Comparison of ENCODE assay signal across 1 cellular context in genomic region chr15:89125038-89125826, GRCh38.
TF ChIP-seq lines count a peak whose summit lies in the region.

No MANE protein-coding gene starts in this region.

TF ChIP-seq in HepG2, 621 proteins besides CTCF, POLR2A, EP300 and RAD21 (continued from another document and continues in another):
- peak; percentile 46; the same call in 1 of the 2 replicates for TF ChIP-seq AHDC1 (CRISPR knock-in tag; IDR thresholded peaks at IDR 0.05; ENCODE audit: borderline replicate concordance)
- TF ChIP-seq ZNF672 (CRISPR knock-in tag; IDR thresholded peaks at IDR 0.05): no peak
- TF ChIP-seq TAF1 (CRISPR knock-in tag; IDR thresholded peaks at IDR 0.05): no peak
- TF ChIP-seq KDM5B (CRISPR knock-in tag; IDR thresholded peaks at IDR 0.05; ENCODE audit: borderline replicate concordance): no peak
- TF ChIP-seq, protein P1, sequence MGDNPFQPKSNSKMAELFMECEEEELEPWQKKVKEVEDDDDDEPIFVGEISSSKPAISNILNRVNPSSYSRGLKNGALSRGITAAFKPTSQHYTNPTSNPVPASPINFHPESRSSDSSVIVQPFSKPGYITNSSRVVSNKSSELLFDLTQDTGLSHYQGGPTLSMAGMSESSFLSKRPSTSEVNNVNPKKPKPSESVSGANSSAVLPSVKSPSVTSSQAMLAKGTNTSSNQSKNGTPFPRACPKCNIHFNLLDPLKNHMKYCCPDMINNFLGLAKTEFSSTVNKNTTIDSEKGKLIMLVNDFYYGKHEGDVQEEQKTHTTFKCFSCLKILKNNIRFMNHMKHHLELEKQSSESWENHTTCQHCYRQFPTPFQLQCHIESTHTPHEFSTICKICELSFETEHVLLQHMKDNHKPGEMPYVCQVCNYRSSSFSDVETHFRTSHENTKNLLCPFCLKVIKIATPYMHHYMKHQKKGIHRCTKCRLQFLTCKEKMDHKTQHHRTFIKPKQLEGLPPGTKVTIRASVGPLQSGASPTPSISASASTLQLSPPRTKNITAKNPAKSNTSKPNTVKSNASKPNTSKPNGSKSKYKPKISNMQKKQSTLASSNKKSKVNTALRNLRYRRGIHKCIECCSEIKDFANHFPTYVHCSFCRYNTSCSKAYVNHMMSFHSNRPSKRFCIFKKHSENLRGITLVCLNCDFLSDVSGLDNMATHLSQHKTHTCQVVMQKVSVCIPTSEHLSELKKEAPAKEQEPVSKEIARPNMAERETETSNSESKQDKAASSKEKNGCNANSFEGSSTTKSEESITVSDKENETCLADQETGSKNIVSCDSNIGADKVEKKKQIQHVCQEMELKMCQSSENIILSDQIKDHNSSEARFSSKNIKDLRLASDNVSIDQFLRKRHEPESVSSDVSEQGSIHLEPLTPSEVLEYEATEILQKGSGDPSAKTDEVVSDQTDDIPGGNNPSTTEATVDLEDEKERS (CRISPR knock-in tag; IDR thresholded peaks at IDR 0.05): no peak
- TF ChIP-seq ZKSCAN8 (CRISPR knock-in tag; IDR thresholded peaks at IDR 0.05; ENCODE audit: borderline replicate concordance): peak; percentile 16; the same call in 1 of the 2 replicates
- no peak for TF ChIP-seq HDAC6 (IDR thresholded peaks at IDR 0.05; ENCODE audit: low read depth, low read length)
- TF ChIP-seq ZNF318 (CRISPR knock-in tag; IDR thresholded peaks at IDR 0.05): no peak
- no peak for TF ChIP-seq SKI (IDR thresholded peaks at IDR 0.05; ENCODE audit: partially characterized antibody)
- TF ChIP-seq MXI1 (IDR thresholded peaks at IDR 0.05; ENCODE audit: borderline replicate concordance, low read depth, low read length): no peak; the same call in 2 of the 3 replicates
- peak; percentile 75; the same call in 1 of the 2 replicates for TF ChIP-seq ZNF414 (CRISPR knock-in tag; IDR thresholded peaks at IDR 0.05)
- TF ChIP-seq ZNF513 (CRISPR knock-in tag; conservative IDR thresholded peaks at IDR 0.05): no peak
- no peak for TF ChIP-seq RFX3 (CRISPR knock-in tag; IDR thresholded peaks at IDR 0.05)
- no peak for TF ChIP-seq SIN3B (IDR thresholded peaks at IDR 0.05; ENCODE audit: low read length)
- TF ChIP-seq, protein P2, sequence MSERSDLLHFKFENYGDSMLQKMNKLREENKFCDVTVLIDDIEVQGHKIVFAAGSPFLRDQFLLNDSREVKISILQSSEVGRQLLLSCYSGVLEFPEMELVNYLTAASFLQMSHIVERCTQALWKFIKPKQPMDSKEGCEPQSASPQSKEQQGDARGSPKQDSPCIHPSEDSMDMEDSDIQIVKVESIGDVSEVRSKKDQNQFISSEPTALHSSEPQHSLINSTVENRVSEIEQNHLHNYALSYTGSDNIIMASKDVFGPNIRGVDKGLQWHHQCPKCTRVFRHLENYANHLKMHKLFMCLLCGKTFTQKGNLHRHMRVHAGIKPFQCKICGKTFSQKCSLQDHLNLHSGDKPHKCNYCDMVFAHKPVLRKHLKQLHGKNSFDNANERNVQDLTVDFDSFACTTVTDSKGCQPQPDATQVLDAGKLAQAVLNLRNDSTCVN (CRISPR knock-in tag; IDR thresholded peaks at IDR 0.05; ENCODE audit: borderline replicate concordance): no peak
- TF ChIP-seq, protein P3, sequence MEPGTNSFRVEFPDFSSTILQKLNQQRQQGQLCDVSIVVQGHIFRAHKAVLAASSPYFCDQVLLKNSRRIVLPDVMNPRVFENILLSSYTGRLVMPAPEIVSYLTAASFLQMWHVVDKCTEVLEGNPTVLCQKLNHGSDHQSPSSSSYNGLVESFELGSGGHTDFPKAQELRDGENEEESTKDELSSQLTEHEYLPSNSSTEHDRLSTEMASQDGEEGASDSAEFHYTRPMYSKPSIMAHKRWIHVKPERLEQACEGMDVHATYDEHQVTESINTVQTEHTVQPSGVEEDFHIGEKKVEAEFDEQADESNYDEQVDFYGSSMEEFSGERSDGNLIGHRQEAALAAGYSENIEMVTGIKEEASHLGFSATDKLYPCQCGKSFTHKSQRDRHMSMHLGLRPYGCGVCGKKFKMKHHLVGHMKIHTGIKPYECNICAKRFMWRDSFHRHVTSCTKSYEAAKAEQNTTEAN (CRISPR knock-in tag; conservative IDR thresholded peaks at IDR 0.05): no peak
- TF ChIP-seq, protein P4, sequence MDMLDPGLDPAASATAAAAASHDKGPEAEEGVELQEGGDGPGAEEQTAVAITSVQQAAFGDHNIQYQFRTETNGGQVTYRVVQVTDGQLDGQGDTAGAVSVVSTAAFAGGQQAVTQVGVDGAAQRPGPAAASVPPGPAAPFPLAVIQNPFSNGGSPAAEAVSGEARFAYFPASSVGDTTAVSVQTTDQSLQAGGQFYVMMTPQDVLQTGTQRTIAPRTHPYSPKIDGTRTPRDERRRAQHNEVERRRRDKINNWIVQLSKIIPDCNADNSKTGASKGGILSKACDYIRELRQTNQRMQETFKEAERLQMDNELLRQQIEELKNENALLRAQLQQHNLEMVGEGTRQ (IDR thresholded peaks at IDR 0.05; ENCODE audit: low read depth, low read length): no peak
- TF ChIP-seq, protein P4 (CRISPR knock-in tag; IDR thresholded peaks at IDR 0.05; ENCODE audit: borderline replicate concordance): no peak
- peak; percentile 23; the same call in 1 of the 2 replicates for TF ChIP-seq RCOR2 (CRISPR knock-in tag; IDR thresholded peaks at IDR 0.05)
- TF ChIP-seq ZNF766 (CRISPR knock-in tag; IDR thresholded peaks at IDR 0.05; ENCODE audit: borderline replicate concordance): no peak
- no peak for TF ChIP-seq MTF1 (CRISPR knock-in tag; IDR thresholded peaks at IDR 0.05)
- TF ChIP-seq, protein P5, sequence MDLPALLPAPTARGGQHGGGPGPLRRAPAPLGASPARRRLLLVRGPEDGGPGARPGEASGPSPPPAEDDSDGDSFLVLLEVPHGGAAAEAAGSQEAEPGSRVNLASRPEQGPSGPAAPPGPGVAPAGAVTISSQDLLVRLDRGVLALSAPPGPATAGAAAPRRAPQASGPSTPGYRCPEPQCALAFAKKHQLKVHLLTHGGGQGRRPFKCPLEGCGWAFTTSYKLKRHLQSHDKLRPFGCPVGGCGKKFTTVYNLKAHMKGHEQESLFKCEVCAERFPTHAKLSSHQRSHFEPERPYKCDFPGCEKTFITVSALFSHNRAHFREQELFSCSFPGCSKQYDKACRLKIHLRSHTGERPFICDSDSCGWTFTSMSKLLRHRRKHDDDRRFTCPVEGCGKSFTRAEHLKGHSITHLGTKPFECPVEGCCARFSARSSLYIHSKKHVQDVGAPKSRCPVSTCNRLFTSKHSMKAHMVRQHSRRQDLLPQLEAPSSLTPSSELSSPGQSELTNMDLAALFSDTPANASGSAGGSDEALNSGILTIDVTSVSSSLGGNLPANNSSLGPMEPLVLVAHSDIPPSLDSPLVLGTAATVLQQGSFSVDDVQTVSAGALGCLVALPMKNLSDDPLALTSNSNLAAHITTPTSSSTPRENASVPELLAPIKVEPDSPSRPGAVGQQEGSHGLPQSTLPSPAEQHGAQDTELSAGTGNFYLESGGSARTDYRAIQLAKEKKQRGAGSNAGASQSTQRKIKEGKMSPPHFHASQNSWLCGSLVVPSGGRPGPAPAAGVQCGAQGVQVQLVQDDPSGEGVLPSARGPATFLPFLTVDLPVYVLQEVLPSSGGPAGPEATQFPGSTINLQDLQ (CRISPR knock-in tag; IDR thresholded peaks at IDR 0.05): no peak
- no peak for TF ChIP-seq IKZF1 (IDR thresholded peaks at IDR 0.05)
